In the genomic region with DNA sequence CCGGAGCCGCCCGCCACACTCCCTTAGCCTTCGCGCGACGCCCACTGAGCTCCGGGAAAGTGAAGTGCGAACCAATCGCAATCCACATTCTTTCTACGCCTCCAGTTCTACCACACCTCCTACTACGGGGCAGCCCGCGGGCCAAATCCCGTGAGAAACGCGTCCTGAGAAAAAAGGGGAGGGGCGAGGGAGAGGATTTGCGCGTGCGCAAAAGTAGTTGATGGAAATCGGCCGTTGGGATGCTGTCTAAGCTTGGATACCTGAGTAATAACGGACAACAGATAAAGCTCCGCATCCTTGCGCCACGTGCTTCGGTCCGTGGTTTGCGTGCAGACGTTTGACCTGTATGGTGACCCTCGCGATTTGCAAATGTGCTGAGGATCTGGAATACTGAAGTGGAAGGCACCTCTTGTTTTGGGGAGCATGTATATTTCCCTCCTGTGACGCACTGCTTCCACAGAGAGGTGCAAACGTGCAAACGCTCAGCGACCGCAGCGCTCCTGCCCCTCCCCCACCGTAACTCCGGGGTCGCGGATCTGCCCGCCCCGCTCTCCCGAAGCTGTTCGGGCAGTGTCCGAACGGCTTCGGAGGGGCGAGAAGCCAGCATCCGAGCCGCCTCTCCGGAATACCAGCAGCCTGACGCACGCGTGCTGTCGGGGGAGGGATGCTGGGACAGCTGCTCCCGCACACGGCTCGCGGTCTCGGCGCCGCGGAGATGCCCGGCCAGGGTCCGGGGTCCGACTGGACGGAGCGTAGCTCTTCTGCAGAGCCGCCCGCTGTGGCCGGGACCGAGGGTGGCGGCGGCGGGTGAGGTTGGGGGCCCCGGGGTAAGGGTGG, we compare ENCODE assay signal across 8 cellular contexts. TPM values are rescaled to one million over a fixed set of nuclear protein-coding genes. Genes with fewer than 3 reads are reported as not detected.
DNase-seq lines count a peak whose midpoint lies in the region; ATAC-seq and TF ChIP-seq lines count a peak whose summit lies in the region.

A gene with protein sequence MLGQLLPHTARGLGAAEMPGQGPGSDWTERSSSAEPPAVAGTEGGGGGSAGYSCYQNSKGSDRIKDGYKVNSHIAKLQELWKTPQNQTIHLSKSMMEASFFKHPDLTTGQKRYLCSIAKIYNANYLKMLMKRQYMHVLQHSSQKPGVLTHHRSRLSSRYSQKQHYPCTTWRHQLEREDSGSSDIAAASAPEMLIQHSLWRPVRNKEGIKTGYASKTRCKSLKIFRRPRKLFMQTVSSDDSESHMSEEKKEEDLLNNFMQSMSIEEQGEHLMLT (plus strand): TSS at position 634 of the 837 bp plus-strand sequence. CDS start 31 bp downstream, at position 665.
TSS of gene GPN3 (minus strand) at position 46 of the 837 bp plus-strand sequence. CDS start 54 bp downstream, outside the sequence.

- H2BK120ac ChIP-seq in IMR-90 (ENCODE audit: low read depth, low read length) = peak within 1 kb of the TSS; percentile 81

- H4K5ac ChIP-seq in IMR-90 (ENCODE audit: low read depth, low read length) = peak within 1 kb of the TSS; percentile 79

- peak within 1 kb of the TSS; percentile 81 to 95 for H4K8ac ChIP-seq in IMR-90 (ENCODE audit: low read depth in 2 of 2, low read length in 2 of 2)

- BruUV-seq in IMR-90 (replicated peaks; lab: Mats Ljungman, UMichigan) = no TSS peak

- 1% methylated on average over 31 of the region's 79 CpGs; no CpG with 5 or more reads in 1 of the 2 experiments for WGBS in IMR-90 (ENCODE audit: extremely low coverage in 2 of 2, insufficient read length in 1 of 2), 2 experiments

- DNase-seq in DMS 273 (lab: John Stamatoyannopoulos, UW; ENCODE audit: unreplicated experiment) = peak; percentile 98
- DNase-seq in IMR-90 = peak; percentile 98
- peak; percentile 99 for DNase-seq in OCI-M1 (lab: John Stamatoyannopoulos, UW)
- peak; percentile 93 for DNase-seq in activated T-cell treated with anti-CD3 and anti-CD28 coated beads for 24 hours (ENCODE audit: low read depth)
- peak; percentile 92 for DNase-seq in epidermal melanocyte (ENCODE audit: insufficient read length, low spot score)
- DNase-seq in middle frontal gyrus (ENCODE audit: extremely low spot score, low spot score) = peak; percentile 93
- peak; percentile 88 to 90 for DNase-seq in stimulated activated CD8-positive, alpha-beta memory T cell treated with anti-CD3 and anti-CD28 coated beads, Interleukin-2, amount 100 ng/mL, for 48 hours (ENCODE audit: low read depth in 2 of 2)

- H3K18ac ChIP-seq in IMR-90 (ENCODE audit: low read depth, low read length) = peak within 1 kb of the TSS; percentile 76

- peak within 1 kb of the TSS; percentile 33 for H2BK20ac ChIP-seq in IMR-90 (ENCODE audit: low read depth, low read length)

- in situ Hi-C loops in IMR-90 (cut with MboI; ENCODE audit: low sequenced_read_pairs) = no loop called here

- peaks cover 3% of the 10 kb centered on the region; the same call in 1 of the 2 replicates for H3K4me1 ChIP-seq in IMR-90 (ENCODE audit: control insufficient read depth, insufficient read depth, low read length)

- dilution Hi-C loops in IMR-90 (cut with HindIII; ENCODE audit: low sequenced_read_pairs, unreplicated experiment) = no loop called here

- peak within 1 kb of the TSS; percentile 86 for H3K27ac ChIP-seq in IMR-90 (ENCODE audit: insufficient read depth, low read length)

- no peaks in the 10 kb centered on the region for H3K9me1 ChIP-seq in IMR-90 (ENCODE audit: insufficient read depth, low read length)

- ATAC-seq in GM21528 (IDR thresholded peaks at IDR 0.05; ENCODE audit: low FRiP score, unreplicated experiment) (peak; percentile 75), IMR-90 (ENCODE audit: low read depth) (peak; percentile 90)

- intact Hi-C loops in IMR-90 (cut with micrococcal nuclease) = loop anchor here (1.0 to 2.0 kb wide), 4 partner anchors 18 to 420 kb away; partner anchors contain the start of gene ARPC3

- POLR2A ChIA-PET in IMR-90 (lab: Charles Lee; ENCODE audit: unreplicated experiment) = interaction anchor here (0.6 to 1.0 kb wide), 5 partner anchors 11 to 1058 kb away, joined by 3 to 7 read pairs (median 4); partner anchors contain the start of gene ARPC3

- H3K9me3 ChIP-seq in IMR-90 (ENCODE audit: control insufficient read depth, insufficient read depth, low read length) = no peaks in the 10 kb centered on the region

- TF ChIP-seq RAD21 in IMR-90 (IDR thresholded peaks at IDR 0.05; ENCODE audit: low read length) = no peak

- peak within 1 kb of the TSS; percentile 33; the same call in 1 of the 2 replicates for H2AK5ac ChIP-seq in IMR-90 (ENCODE audit: low read depth, low read length)

- peak within 1 kb of the TSS; percentile 85 for H2BK5ac ChIP-seq in IMR-90 (ENCODE audit: low read depth, low read length, poor library complexity, severe bottlenecking)

- H3K56ac ChIP-seq in IMR-90 (ENCODE audit: extremely low read depth, insufficient read depth, low read length) = peak within 1 kb of the TSS; percentile 96

- TF ChIP-seq POLR2A in IMR-90 (IDR thresholded peaks at IDR 0.05; ENCODE audit: low read depth, low read length) = peak; percentile 83

- peak within 1 kb of the TSS; percentile 86 for H3K9ac ChIP-seq in IMR-90 (ENCODE audit: low read depth, low read length)

- peak within 1 kb of the TSS; percentile 96 for H3K23ac ChIP-seq in IMR-90 (ENCODE audit: low read depth, low read length)

- peak within 1 kb of the TSS; percentile 84; the same call in 1 of the 3 replicates for H2BK15ac ChIP-seq in IMR-90 (ENCODE audit: low read depth, low read length)

- H3K4ac ChIP-seq in IMR-90 (ENCODE audit: low read depth, low read length) = peak within 1 kb of the TSS; percentile 93

- H3K27me3 ChIP-seq in IMR-90 (ENCODE audit: control insufficient read depth, insufficient read depth, low read length) = no peaks in the 10 kb centered on the region

- H2AK9ac ChIP-seq in IMR-90 (replicated peaks; ENCODE audit: low read depth, low read length, poor library complexity) = peak within 1 kb of the TSS; percentile 93

- peak within 1 kb of the TSS; percentile 88 for H3K14ac ChIP-seq in IMR-90 (replicated peaks; ENCODE audit: low read depth, low read length)

- H3K4me3 ChIP-seq in IMR-90 (ENCODE audit: insufficient read depth, low read depth, low read length) = peak within 1 kb of the TSS; percentile 53

- peaks cover 6% of the 10 kb centered on the region for H3K36me3 ChIP-seq in IMR-90 (ENCODE audit: control insufficient read depth, insufficient read depth, low read length)

- peak within 1 kb of the TSS; percentile 93 for H3K4me2 ChIP-seq in IMR-90 (ENCODE audit: low read depth, low read length)

- H2AFZ ChIP-seq in IMR-90 (replicated peaks; ENCODE audit: low read length, poor library complexity) = peak within 1 kb of the TSS; percentile 97

- peaks cover 11 to 56% of the 10 kb centered on the region in 2 experiments for H3K79me1 ChIP-seq in IMR-90 (ENCODE audit: low read depth in 1 of 2, low read length in 2 of 2)

- CTCF ChIA-PET in IMR-90 (lab: Yijun Ruan, JAX) = interaction anchor here (0.5 to 2.7 kb wide), 15 partner anchors 16 to 333 kb away, joined by 3 to 15 read pairs (median 4); partner anchors contain the start of gene ARPC3

- peaks cover 3% of the 10 kb centered on the region for H4K20me1 ChIP-seq in IMR-90 (ENCODE audit: insufficient read depth, low read length)

- H4K91ac ChIP-seq in IMR-90 (ENCODE audit: insufficient read depth, low read depth, low read length) = peak within 1 kb of the TSS; percentile 86

- no peak for TF ChIP-seq CTCF in IMR-90 (conservative IDR thresholded peaks at IDR 0.05; ENCODE audit: low read depth, low read length)

TF ChIP-seq in IMR-90, 13 proteins besides CTCF, POLR2A, EP300 and RAD21:
- TF ChIP-seq, protein P1, sequence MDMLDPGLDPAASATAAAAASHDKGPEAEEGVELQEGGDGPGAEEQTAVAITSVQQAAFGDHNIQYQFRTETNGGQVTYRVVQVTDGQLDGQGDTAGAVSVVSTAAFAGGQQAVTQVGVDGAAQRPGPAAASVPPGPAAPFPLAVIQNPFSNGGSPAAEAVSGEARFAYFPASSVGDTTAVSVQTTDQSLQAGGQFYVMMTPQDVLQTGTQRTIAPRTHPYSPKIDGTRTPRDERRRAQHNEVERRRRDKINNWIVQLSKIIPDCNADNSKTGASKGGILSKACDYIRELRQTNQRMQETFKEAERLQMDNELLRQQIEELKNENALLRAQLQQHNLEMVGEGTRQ (IDR thresholded peaks at IDR 0.05; ENCODE audit: low read depth, low read length) = 0 out of 2 replicates have a peak, but pooled peaks have one; percentile 20
- TF ChIP-seq CEBPB (IDR thresholded peaks at IDR 0.05; ENCODE audit: low read depth, low read length) (no peak), RCOR1 (IDR thresholded peaks at IDR 0.05; ENCODE audit: insufficient replicate concordance, low read length) (no peak), MXI1 (IDR thresholded peaks at IDR 0.05; ENCODE audit: borderline replicate concordance, low read depth, low read length) (peak; percentile 95), MAZ (IDR thresholded peaks at IDR 0.05; ENCODE audit: borderline replicate concordance, low read depth, low read length) (peak; percentile 92), SMC3 (IDR thresholded peaks at IDR 0.05; ENCODE audit: low read depth, low read length) (no peak), BHLHE40 (IDR thresholded peaks at IDR 0.05; ENCODE audit: low read depth, low read length) (peak; percentile 75), FOS (IDR thresholded peaks at IDR 0.05; ENCODE audit: low read depth, low read length) (peak; percentile 41; the same call in 1 of the 2 replicates), CHD1 (IDR thresholded peaks at IDR 0.05; ENCODE audit: low read depth, low read length) (no peak), NFE2L2 (IDR thresholded peaks at IDR 0.05; ENCODE audit: low read depth, low read length) (no peak)

RNA-seq across cellular contexts. Expression of the first gene that starts in this region (rescaled TPM):
- total RNA-seq in IMR-90 (2012; rRNA removed) = 14.0 and 18.9 TPM in 2 replicates
- 31.1 and 31.4 TPM in 2 replicates for polyA plus RNA-seq in IMR-90 (2012; rRNA removed)
- polyA plus RNA-seq in IMR-90 (2012; cell fraction: cytosol; rRNA removed) = 8.7 and 14.4 TPM in 2 replicates
- polyA plus RNA-seq in IMR-90 (2012; cell fraction: nucleus; rRNA removed; ENCODE audit: low replicate concordance) = 10.4 and 28.3 TPM in 2 replicates

RNA-seq across cellular contexts. Expression of gene GPN3, which starts in this region (rescaled TPM):
- total RNA-seq in IMR-90 (2012; rRNA removed) = 7.7 and 24.7 TPM in 2 replicates
- 11.4 and 14.9 TPM in 2 replicates for polyA plus RNA-seq in IMR-90 (2012; rRNA removed)
- polyA plus RNA-seq in IMR-90 (2012; cell fraction: cytosol; rRNA removed) = 6.1 and 12.4 TPM in 2 replicates
- polyA plus RNA-seq in IMR-90 (2012; cell fraction: nucleus; rRNA removed; ENCODE audit: low replicate concordance) = 1.1 and 4.0 TPM in 2 replicates

Comparison
In these comparisons a context has a peak if more than half of its experiments do, and no peak if none do; other contexts are left out.
1. Peak in every context shown above with its lines: DNase-seq, ATAC-seq, H3K4me3 ChIP-seq and H3K27ac ChIP-seq.